ENCODE assay signal across 11 cellular contexts in the genomic region with DNA sequence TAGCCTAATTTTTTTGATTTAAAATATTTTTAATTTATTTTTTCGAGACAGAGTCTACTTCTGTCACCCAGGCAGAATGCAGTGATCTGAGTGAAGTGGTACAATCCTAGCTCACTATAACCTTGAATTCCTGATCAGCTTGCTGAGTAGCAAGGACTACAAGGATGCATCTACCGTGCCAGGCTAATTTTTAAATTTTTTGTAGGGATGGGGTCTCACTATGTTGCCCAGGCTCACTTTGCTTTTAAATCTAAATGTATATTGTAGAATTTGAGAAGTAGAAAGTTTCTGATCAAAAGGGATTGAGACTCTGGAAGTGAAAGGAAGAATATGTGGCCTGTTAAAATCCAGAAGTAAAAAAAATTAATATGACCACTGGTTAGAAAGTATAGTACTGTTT. TPM values are rescaled to one million over a fixed set of nuclear protein-coding genes. Genes with fewer than 3 reads are reported as not detected.
DNase-seq lines count a peak whose midpoint lies in the region; ATAC-seq, FAIRE-seq and TF ChIP-seq lines count a peak whose summit lies in the region.
"Had no signal": no experiment of that assay in that cellular context is flagged by ENCODE, and none has a peak within 500 bp of the region (broad histone marks: within the 10 kb centered on the region; RNA-seq: fewer than 3 reads in every experiment).

No MANE protein-coding gene starts in this region.

- H3K27ac Mint-ChIP-seq in MCF 10A (ENCODE audit: low read depth, unreplicated experiment) (no peak overlapping the region), astrocyte (ENCODE audit: unreplicated experiment) (no peak overlapping the region)

- TF ChIP-seq CTCF in breast epithelium (IDR thresholded peaks at IDR 0.05) (no peak), MCF 10A (IDR thresholded peaks at IDR 0.05; ENCODE audit: unreplicated experiment) (no peak), astrocyte (IDR thresholded peaks at IDR 0.05; ENCODE audit: insufficient read depth, low read depth, low read length) (no peak), liver (IDR thresholded peaks at IDR 0.05; ENCODE audit: low read depth, low read length, missing input control) (no peak), transverse colon (IDR thresholded peaks at IDR 0.05) (no peak), vagina (IDR thresholded peaks at IDR 0.05) (no peak)

- no peak for FAIRE-seq in astrocyte (lab: Jason Lieb, UNC)

- H3K4me3 Mint-ChIP-seq in MCF 10A (ENCODE audit: unreplicated experiment) (no peak overlapping the region), astrocyte (ENCODE audit: unreplicated experiment) (peak overlapping the region; percentile 94)

- H3K4me1 Mint-ChIP-seq in MCF 10A (ENCODE audit: insufficient read depth, unreplicated experiment) (peaks cover 14% of the 10 kb centered on the region), astrocyte (ENCODE audit: low read depth, unreplicated experiment) (peaks cover 21% of the 10 kb centered on the region)

- H3K4me2 ChIP-seq in astrocyte (ENCODE audit: low read length), result peak overlapping the region; percentile 96

- CTCF ChIA-PET in MCF 10A (lab: Yijun Ruan, JAX), result interaction anchor here (0.6 to 1.1 kb wide), 3 partner anchors 61 to 683 kb away, joined by 3 to 6 read pairs (median 4); no protein-coding TSS in a partner anchor

- H3K36me3 ChIP-seq in breast epithelium, result no peaks in the 10 kb centered on the region
- peaks cover 6% of the 10 kb centered on the region for H3K36me3 ChIP-seq in astrocyte (ENCODE audit: insufficient read depth, low read length)
- no peaks in the 10 kb centered on the region for H3K36me3 ChIP-seq in liver (ENCODE audit: control insufficient read depth in 4 of 4, insufficient read depth in 3 of 4, low read depth in 1 of 4, low read length in 3 of 4)
- H3K36me3 ChIP-seq in transverse colon, result no peaks in the 10 kb centered on the region
- no peaks in the 10 kb centered on the region for H3K36me3 ChIP-seq in vagina
- H3K36me3 ChIP-seq: right atrium auricular region had no signal

- H3K9me3 ChIP-seq in breast epithelium, result no peaks in the 10 kb centered on the region
- no peaks in the 10 kb centered on the region for H3K9me3 ChIP-seq in astrocyte (ENCODE audit: insufficient read depth, low read depth, low read length)
- no peaks in the 10 kb centered on the region for H3K9me3 ChIP-seq in liver (ENCODE audit: control insufficient read depth in 4 of 4, low read length in 3 of 4)
- H3K9me3 ChIP-seq in transverse colon, result no peaks in the 10 kb centered on the region
- no peaks in the 10 kb centered on the region for H3K9me3 ChIP-seq in vagina
- H3K9me3 ChIP-seq: right atrium auricular region had no signal

- peaks cover 64% of the 10 kb centered on the region for H3K79me2 ChIP-seq in astrocyte (ENCODE audit: insufficient read depth, low read length)

- H3K27me3 Mint-ChIP-seq in MCF 10A (ENCODE audit: insufficient read depth, unreplicated experiment) (no peaks in the 10 kb centered on the region), astrocyte (ENCODE audit: low read depth, unreplicated experiment) (no peaks in the 10 kb centered on the region)

- no peak for TF ChIP-seq POLR2A in breast epithelium (IDR thresholded peaks at IDR 0.05)
- TF ChIP-seq POLR2A in transverse colon (IDR thresholded peaks at IDR 0.05), result no peak
- TF ChIP-seq POLR2A in vagina (IDR thresholded peaks at IDR 0.05), result no peak

- H3K9me3 Mint-ChIP-seq in MCF 10A (ENCODE audit: unreplicated experiment) (no peaks in the 10 kb centered on the region), astrocyte (ENCODE audit: unreplicated experiment) (no peaks in the 10 kb centered on the region)

- no peak overlapping the region for H3K9ac ChIP-seq in astrocyte (ENCODE audit: low read length)
- peak overlapping the region; percentile 72 to 98 for H3K9ac ChIP-seq in liver (ENCODE audit: low read depth in 1 of 2, low read length in 2 of 2)

- no TSS peak for BruUV-seq in MCF 10A (replicated peaks; lab: Mats Ljungman, UMichigan)

- 92% methylated on average over 2 of the region's 2 CpGs for WGBS in liver
- 88% methylated on average over 2 of the region's 2 CpGs; no CpG with 5 or more reads in 1 of the 2 donors for WGBS in transverse colon (ENCODE audit: low coverage in 1 of 2), 2 donors

- in situ Hi-C loops in transverse colon (cut with MboI; ENCODE audit: low pct_ligation_motif_present in 1 of 4, low pct_unique_long_range_greater_than_20kb in 1 of 4, low sequenced_read_pairs in 3 of 4), result no loop called here

- H3K27me3 ChIP-seq in breast epithelium, result no peaks in the 10 kb centered on the region
- no peaks in the 10 kb centered on the region for H3K27me3 ChIP-seq in astrocyte (ENCODE audit: insufficient read depth, low read length)
- H3K27me3 ChIP-seq in liver (ENCODE audit: control insufficient read depth in 4 of 4, insufficient read depth in 4 of 4, low read length in 3 of 4), result no peaks in the 10 kb centered on the region
- no peaks in the 10 kb centered on the region for H3K27me3 ChIP-seq in transverse colon
- H3K27me3 ChIP-seq in vagina, result no peaks in the 10 kb centered on the region
- H3K27me3 ChIP-seq: right atrium auricular region had no signal

- TF ChIP-seq EP300 in transverse colon (IDR thresholded peaks at IDR 0.05; ENCODE audit: low read depth), result no peak

- H2AFZ ChIP-seq in astrocyte (ENCODE audit: low read depth, low read length), result no peak overlapping the region

- H3K4me1 ChIP-seq in breast epithelium, result no peaks in the 10 kb centered on the region
- peaks cover 9% of the 10 kb centered on the region for H3K4me1 ChIP-seq in astrocyte (ENCODE audit: insufficient read depth, low read length)
- H3K4me1 ChIP-seq in liver (ENCODE audit: control insufficient read depth in 4 of 4, insufficient read depth in 4 of 4, low read length in 3 of 4), result peaks cover 2 to 12% (median 10%) of the 10 kb centered on the region in 4 donors
- H3K4me1 ChIP-seq in transverse colon, result peaks cover 7 to 47% (median 15%) of the 10 kb centered on the region in 4 donors
- peaks cover 24% of the 10 kb centered on the region for H3K4me1 ChIP-seq in vagina

- H3K27ac ChIP-seq in breast epithelium (peak overlapping the region in 1 of 2 donors; percentile 98), astrocyte (ENCODE audit: low read depth, low read length) (no peak overlapping the region), liver (ENCODE audit: low read depth in 1 of 2, low read length in 2 of 2) (no peak overlapping the region), transverse colon (peak overlapping the region in 3 of 4 donors; percentile 93 to 98 (median 96)), vagina (no peak overlapping the region)

- ATAC-seq in GM18909 (IDR thresholded peaks at IDR 0.05; ENCODE audit: poor library complexity, unreplicated experiment), result no peak

- TF ChIP-seq RAD21 in liver (IDR thresholded peaks at IDR 0.05), result no peak

- no peak for DNase-seq in breast epithelium (ENCODE audit: low spot score in 2 of 2)
- DNase-seq in MCF 10A (ENCODE audit: unreplicated experiment), result no peak
- DNase-seq in astrocyte (ENCODE audit: low read depth), result no peak
- no peak for DNase-seq in transverse colon
- no peak for DNase-seq in vagina (ENCODE audit: extremely low spot score in 2 of 2)
- DNase-seq in NCI-H345 treated with DMSO at 0.1 percent for 48 hours (lab: John Stamatoyannopoulos, UW; ENCODE audit: unreplicated experiment), result no peak
- DNase-seq: activated T-cell treated with anti-CD3 and anti-CD28 coated beads, Interleukin-2, amount 50 U/mL, for 48 hours; hippocampal formation had no signal

- H3K36me3 Mint-ChIP-seq in MCF 10A (ENCODE audit: insufficient read depth, unreplicated experiment), result peaks cover 2% of the 10 kb centered on the region
- H3K36me3 Mint-ChIP-seq in astrocyte (ENCODE audit: low read depth, unreplicated experiment), result peaks cover 7% of the 10 kb centered on the region

- peaks cover 44% of the 10 kb centered on the region for H4K20me1 ChIP-seq in astrocyte (ENCODE audit: insufficient read depth, low read length)

- intact Hi-C loops in breast epithelium (cut with DNase I; ENCODE audit: low total_unique reads) (no loop called here), MCF 10A (cut with micrococcal nuclease) (loop anchor here (5.0 kb wide), 2 partner anchors 58 to 102 kb away; a partner anchor contains a TSS), transverse colon (cut with DNase I; ENCODE audit: low total_unique reads) (no loop called here), vagina (cut with DNase I) (loop anchor here (5.0 kb wide), 1 partner anchor 47 kb away; a partner anchor contains a TSS)

- H3K4me3 ChIP-seq in breast epithelium, result peak overlapping the region in 2 of 3 donors; percentile 98 to 99
- peak overlapping the region; percentile 89 for H3K4me3 ChIP-seq in astrocyte (ENCODE audit: insufficient read depth, low read depth, low read length)
- H3K4me3 ChIP-seq in liver (ENCODE audit: low read depth in 1 of 3, low read length in 3 of 3), result no peak overlapping the region
- peak overlapping the region in 1 of 4 donors; percentile 84 for H3K4me3 ChIP-seq in transverse colon
- H3K4me3 ChIP-seq in vagina, result peak overlapping the region in 1 of 2 donors; percentile 98

- POLR2A ChIA-PET in MCF 10A (lab: Yijun Ruan, JAX), result interaction anchor here (0.6 to 3.7 kb wide), 12 partner anchors 8 to 263 kb away, joined by 3 to 72 read pairs (median 10); a partner anchor contains a TSS

TF ChIP-seq in liver, 16 proteins besides CTCF, POLR2A, EP300 and RAD21 (continues in another document):
- TF ChIP-seq, protein P1, sequence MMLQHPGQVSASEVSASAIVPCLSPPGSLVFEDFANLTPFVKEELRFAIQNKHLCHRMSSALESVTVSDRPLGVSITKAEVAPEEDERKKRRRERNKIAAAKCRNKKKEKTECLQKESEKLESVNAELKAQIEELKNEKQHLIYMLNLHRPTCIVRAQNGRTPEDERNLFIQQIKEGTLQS (IDR thresholded peaks at IDR 0.05), result no peak

RNA-seq across cellular contexts. Expression of a gene that starts 1.6 kb away (rescaled TPM):
- total RNA-seq in breast epithelium (100 to 1,000 TPM in 1 of 3 donors, 10 to 100 TPM in 2; 62.3 to 165 (median 80.8) TPM), MCF 10A (2022) (34.6 and 36.1 TPM in 2 replicates), astrocyte (62.1 and 64.0 TPM in 2 replicates), liver (10 to 100 TPM; 15.6 to 23.3 TPM), transverse colon (10 to 100 TPM; 11.3 to 65.3 (median 47.6) TPM), vagina (34.6 TPM)
- polyA plus RNA-seq in liver, result 10 to 100 TPM; 10.0 to 11.8 TPM

RNA-seq across cellular contexts. Expression of a gene that starts 48.9 kb away (rescaled TPM):
- 10 to 100 TPM; 13.5 to 34.2 (median 14.4) TPM for total RNA-seq in breast epithelium
- total RNA-seq in MCF 10A (2022), result 9.7 and 9.9 TPM in 2 replicates
- total RNA-seq in astrocyte, result 6.1 and 6.2 TPM in 2 replicates
- 1 to 10 TPM; 4.3 to 7.4 TPM for total RNA-seq in liver
- 1 to 10 TPM; 1.7 to 5.6 TPM for polyA plus RNA-seq in liver
- total RNA-seq in transverse colon, result 10 to 100 TPM; 10.5 to 29.1 (median 12.5) TPM
- 16.7 TPM for total RNA-seq in vagina

RNA-seq across cellular contexts. Expression of a gene that starts 55.9 kb away (rescaled TPM):
- total RNA-seq in breast epithelium (10 to 100 TPM; 36.1 to 43.5 (median 37.9) TPM), MCF 10A (2022) (48.6 and 51.1 TPM in 2 replicates), astrocyte (35.6 and 37.6 TPM in 2 replicates), liver (10 to 100 TPM; 19.0 to 20.5 TPM), transverse colon (10 to 100 TPM; 15.1 to 32.9 (median 28.0) TPM), vagina (33.4 TPM)
- 10 to 100 TPM in 1 of 2 donors, 1 to 10 TPM in 1; 3.1 to 15.9 TPM for polyA plus RNA-seq in liver

Comparison
In these comparisons a context has a peak if more than half of its experiments do, and no peak if none do; other contexts are left out.
1. intact Hi-C loops: an anchor here in MCF 10A (5.0 kb wide) and vagina (5.0 kb wide); none called in breast epithelium and transverse colon.
2. H3K27ac ChIP-seq: peak in transverse colon (3 of 4); none in astrocyte (single experiment), liver (0 of 2) and vagina (single experiment).
3. H3K4me3 ChIP-seq: peak in breast epithelium (2 of 3) and astrocyte (single experiment); none in liver (0 of 3).